8 cellular contexts compared by ENCODE assay signal in genomic region chr19:1239796-1240737, GRCh38. TPM values are rescaled to one million over a fixed set of nuclear protein-coding genes. Genes with fewer than 3 reads are reported as not detected.
DNase-seq lines count a peak whose midpoint lies in the region; ATAC-seq lines count a peak whose summit lies in the region.

No MANE protein-coding gene starts in this region.

- H3K79me1 ChIP-seq in mesenchymal stem cell (replicated peaks; ENCODE audit: low read length, poor library complexity, severe bottlenecking): peaks cover 21% of the 10 kb centered on the region

- H3K27me3 Mint-ChIP-seq in effector memory CD8-positive, alpha-beta T cell: peaks cover 10 to 11% of the 10 kb centered on the region in 2 donors

- peak overlapping the region; percentile 42 for H2BK120ac ChIP-seq in mesenchymal stem cell (ENCODE audit: low read depth, low read length)

- H2AFZ ChIP-seq in mesenchymal stem cell (ENCODE audit: low read depth, low read length): peak overlapping the region; percentile 75

- peak overlapping the region; percentile 70 for H2BK15ac ChIP-seq in mesenchymal stem cell (ENCODE audit: low read depth, poor library complexity, severe bottlenecking)

- H2AK5ac ChIP-seq in mesenchymal stem cell (ENCODE audit: low read length, severe bottlenecking): no peak overlapping the region

- ATAC-seq in HG03520 (IDR thresholded peaks at IDR 0.05; ENCODE audit: unreplicated experiment): peak; percentile 38
- ATAC-seq in effector memory CD8-positive, alpha-beta T cell (replicated peaks): peak; percentile 63

- peak overlapping the region; percentile 77 to 81 for H3K27ac Mint-ChIP-seq in effector memory CD8-positive, alpha-beta T cell

- peaks cover 28% of the 10 kb centered on the region for H3K36me3 Mint-ChIP-seq in effector memory CD8-positive, alpha-beta T cell (ENCODE audit: insufficient read depth)

- no peaks in the 10 kb centered on the region for H3K9me3 Mint-ChIP-seq in effector memory CD8-positive, alpha-beta T cell

- 14% methylated on average over 77 of the region's 84 CpGs for WGBS in mesenchymal stem cell

- no peaks in the 10 kb centered on the region for H3K9me3 ChIP-seq in mesenchymal stem cell (ENCODE audit: control insufficient read depth, low read length)

- DNase-seq in GM04504 (ENCODE audit: low read depth) (peak; percentile 75), mesenchymal stem cell (peak; percentile 89), cortex of kidney (lab: John Stamatoyannopoulos, UW) (no peak)
- DNase-seq in NK-92 treated with Interleukin-12 subunit alpha and Interleukin-12 subunit beta, amount 100 ng/mL, for 24 hours (lab: John Stamatoyannopoulos, UW): peak; percentile 92
- peak; percentile 89 to 97 (median 96) for DNase-seq in activated CD8-positive, alpha-beta memory T cell treated with anti-CD3 and anti-CD28 coated beads for 48 hours (ENCODE audit: low read depth in 2 of 3, low spot score in 2 of 3)
- peak; percentile 91 to 96 (median 92) for DNase-seq in effector memory CD8-positive, alpha-beta T cell
- peak; percentile 85 for DNase-seq in stimulated activated CD8-positive, alpha-beta memory T cell treated with anti-CD3 and anti-CD28 coated beads, Interleukin-12 subunit alpha, Interleukin-12 subunit beta, amount 100 ng/mL, for 24 hours (ENCODE audit: extremely low read depth)

- H4K8ac ChIP-seq in mesenchymal stem cell (ENCODE audit: low read length): peak overlapping the region; percentile 94

- peak overlapping the region; percentile 87 to 91 for H3K18ac ChIP-seq in mesenchymal stem cell (ENCODE audit: low read depth in 1 of 2, low read length in 2 of 2)

- peak overlapping the region; percentile 85 to 89 for H3K4me3 Mint-ChIP-seq in effector memory CD8-positive, alpha-beta T cell

- H3K4me2 ChIP-seq in mesenchymal stem cell (ENCODE audit: low read length, poor library complexity, severe bottlenecking): peak overlapping the region; percentile 77

- H3K4me1 Mint-ChIP-seq in effector memory CD8-positive, alpha-beta T cell (ENCODE audit: low read depth in 2 of 2): peaks cover 21 to 29% of the 10 kb centered on the region in 2 donors

- H4K91ac ChIP-seq in mesenchymal stem cell (ENCODE audit: low read length): peak overlapping the region; percentile 93

- no peak overlapping the region for H3K23ac ChIP-seq in mesenchymal stem cell (ENCODE audit: low read length in 2 of 2)

- H3K27me3 ChIP-seq in mesenchymal stem cell (ENCODE audit: control insufficient read depth in 1 of 2, insufficient read depth in 1 of 2, low read length in 2 of 2): no peaks in the 10 kb centered on the region

- peaks cover 11 to 29% of the 10 kb centered on the region in 2 experiments for H3K36me3 ChIP-seq in mesenchymal stem cell (ENCODE audit: control insufficient read depth in 1 of 2, insufficient read depth in 2 of 2, low read depth in 1 of 2, low read length in 2 of 2)

- H3K4me3 ChIP-seq in mesenchymal stem cell (ENCODE audit: insufficient read depth in 1 of 2, low read depth in 1 of 2, low read length in 2 of 2): peak overlapping the region; percentile 3 to 68

- no peak overlapping the region for H2BK5ac ChIP-seq in mesenchymal stem cell (ENCODE audit: low read depth, low read length, poor library complexity, severe bottlenecking)

- peak overlapping the region; percentile 28 to 85 for H2BK12ac ChIP-seq in mesenchymal stem cell (ENCODE audit: low read length in 2 of 2)

- H3K4me1 ChIP-seq in mesenchymal stem cell (ENCODE audit: control insufficient read depth, insufficient read depth, low read depth, low read length): peaks cover 56% of the 10 kb centered on the region

- peak overlapping the region; percentile 57 to 75 for H3K4ac ChIP-seq in mesenchymal stem cell (ENCODE audit: low read depth in 1 of 2, low read length in 2 of 2)

- peak overlapping the region in 1 of 2 experiments; percentile 73 for H3K14ac ChIP-seq in mesenchymal stem cell (ENCODE audit: low read length in 2 of 2)

- H3K27ac ChIP-seq in mesenchymal stem cell (ENCODE audit: low read length, poor library complexity, severe bottlenecking): no peak overlapping the region

- H3K9ac ChIP-seq in mesenchymal stem cell (ENCODE audit: low read length): peak overlapping the region; percentile 85

RNA-seq across cellular contexts. Expression of gene ATP5F1D, which starts 1.5 kb away (rescaled TPM):
- polyA plus RNA-seq in mesenchymal stem cell (2013, experiment 1 of 2): 121 TPM
- polyA plus RNA-seq in mesenchymal stem cell (2013, experiment 2 of 2): 127 TPM

RNA-seq across cellular contexts. Expression of gene CBARP, which starts 2.3 kb away (rescaled TPM):
- polyA plus RNA-seq in mesenchymal stem cell (2013, experiment 1 of 2): 8.1 TPM
- 8.0 TPM for polyA plus RNA-seq in mesenchymal stem cell (2013, experiment 2 of 2)

RNA-seq across cellular contexts. Expression of gene MIDN, which starts 8.3 kb away (rescaled TPM):
- 58.6 TPM for polyA plus RNA-seq in mesenchymal stem cell (2013, experiment 1 of 2)
- 58.0 TPM for polyA plus RNA-seq in mesenchymal stem cell (2013, experiment 2 of 2)

RNA-seq across cellular contexts. Expression of gene CIRBP, which starts 29.1 kb away (rescaled TPM):
- 118 TPM for polyA plus RNA-seq in mesenchymal stem cell (2013, experiment 1 of 2)
- 120 TPM for polyA plus RNA-seq in mesenchymal stem cell (2013, experiment 2 of 2)

RNA-seq across cellular contexts. Expression of gene STK11, which starts 34.5 kb away (rescaled TPM):
- 31.4 TPM for polyA plus RNA-seq in mesenchymal stem cell (2013, experiment 1 of 2)
- polyA plus RNA-seq in mesenchymal stem cell (2013, experiment 2 of 2): 31.8 TPM
